In genomic region chr10:27504007-27504890, GRCh38 we compare ENCODE assay signal across 8 cellular contexts. TPM values are rescaled to one million over a fixed set of nuclear protein-coding genes. Genes with fewer than 3 reads are reported as not detected.
DNase-seq lines count a peak whose midpoint lies in the region; ATAC-seq and TF ChIP-seq lines count a peak whose summit lies in the region.

Gene RAB18, plus strand, starts transcription at chr10:27504304. Its CDS starts 66 bp downstream, at chr10:27504370.

- peak; percentile 28; the same call in 1 of the 2 replicates for TF ChIP-seq CTCF in LNCAP (IDR thresholded peaks at IDR 0.05)

- peaks cover 26 to 42% (median 41%) of the 10 kb centered on the region in 3 donors for H3K4me1 Mint-ChIP-seq in naive B cell
- peaks cover 43% of the 10 kb centered on the region for H3K4me1 Mint-ChIP-seq in stimulated activated memory B cell treated with anti-CD40 and anti-IgM and Interleukin-4, amounts not matched to agents 10 μg/mL and 1 μg/mL and 100 μg/mL, for 72 hours

- peak; percentile 91 to 93 for ATAC-seq in naive B cell (ENCODE audit: low read depth in 2 of 2)
- ATAC-seq in stimulated activated memory B cell treated with anti-CD40 and anti-IgM and Interleukin-4, amounts not matched to agents 10 μg/mL and 1 μg/mL and 100 μg/mL, for 72 hours = peak; percentile 99

- H3K4me3 Mint-ChIP-seq in naive B cell = peak within 1 kb of the TSS; percentile 96 to 100 (median 99)
- peak within 1 kb of the TSS; percentile 92 for H3K4me3 Mint-ChIP-seq in stimulated activated memory B cell treated with anti-CD40 and anti-IgM and Interleukin-4, amounts not matched to agents 10 μg/mL and 1 μg/mL and 100 μg/mL, for 72 hours

- H3K36me3 Mint-ChIP-seq in naive B cell = no peaks in the 10 kb centered on the region
- H3K36me3 Mint-ChIP-seq in stimulated activated memory B cell treated with anti-CD40 and anti-IgM and Interleukin-4, amounts not matched to agents 10 μg/mL and 1 μg/mL and 100 μg/mL, for 72 hours = peaks cover 11% of the 10 kb centered on the region

- H3K27ac Mint-ChIP-seq in naive B cell = peak within 1 kb of the TSS; percentile 97 to 100 (median 99)
- H3K27ac Mint-ChIP-seq in stimulated activated memory B cell treated with anti-CD40 and anti-IgM and Interleukin-4, amounts not matched to agents 10 μg/mL and 1 μg/mL and 100 μg/mL, for 72 hours = peak within 1 kb of the TSS; percentile 94

- H3K9me3 Mint-ChIP-seq in naive B cell = peaks cover 0 to 1% (median 0%) of the 10 kb centered on the region in 7 donors
- no peaks in the 10 kb centered on the region for H3K9me3 Mint-ChIP-seq in stimulated activated memory B cell treated with anti-CD40 and anti-IgM and Interleukin-4, amounts not matched to agents 10 μg/mL and 1 μg/mL and 100 μg/mL, for 72 hours

- peaks cover 9 to 18% (median 10%) of the 10 kb centered on the region in 3 donors for H3K27me3 Mint-ChIP-seq in naive B cell
- H3K27me3 Mint-ChIP-seq in stimulated activated memory B cell treated with anti-CD40 and anti-IgM and Interleukin-4, amounts not matched to agents 10 μg/mL and 1 μg/mL and 100 μg/mL, for 72 hours = peaks cover 1% of the 10 kb centered on the region

- DNase-seq in Daoy (ENCODE audit: low read depth) = peak; percentile 97
- DNase-seq in GOT3 (lab: John Stamatoyannopoulos, UW) = peak; percentile 91
- peak; percentile 98 for DNase-seq in RPMI8226
- peak; percentile 96 to 99 for DNase-seq in activated T-helper 1 cell treated with anti-CD3 and anti-CD28 coated beads, Interleukin-2, amount 50 U/mL, for 16 hours (ENCODE audit: low read depth in 1 of 2, low spot score in 1 of 2)
- DNase-seq in fibroblast of gingiva (ENCODE audit: low read depth) = peak; percentile 98
- peak; percentile 96 for DNase-seq in naive B cell

RNA-seq across cellular contexts. Expression of gene RAB18, which starts in this region (rescaled TPM):
- 33.7 and 44.8 TPM in 2 replicates for total RNA-seq in Daoy (2014; rRNA removed; shearing (Covaris generic))
- polyA plus RNA-seq in naive B cell (ENCODE audit: low read depth in 6 of 6) = 100 to 1,000 TPM in 1 of 6 donors, 10 to 100 TPM in 5; 68.6 to 114 (median 74.4) TPM

Comparison
In these comparisons a context has a peak if more than half of its experiments do, and no peak if none do; other contexts are left out.
1. Peak in every context shown above with its lines: DNase-seq and ATAC-seq.